12 cellular contexts compared by ENCODE assay signal in genomic region chr2:105324732-105325131, GRCh38. TPM values are rescaled to one million over a fixed set of nuclear protein-coding genes. Genes with fewer than 3 reads are reported as not detected.
DNase-seq lines count a peak whose midpoint lies in the region; FAIRE-seq and TF ChIP-seq lines count a peak whose summit lies in the region.
"Had no signal": no experiment of that assay in that cellular context is flagged by ENCODE, and none has a peak within 500 bp of the region (broad histone marks: within the 10 kb centered on the region; RNA-seq: fewer than 3 reads in every experiment).

No MANE protein-coding gene starts in this region.

- H2BK12ac ChIP-seq in H1 (ENCODE audit: low read depth, low read length): peak overlapping the region; percentile 87; the same call in 1 of the 2 replicates

- H3K4me3 Mint-ChIP-seq in CD14-positive monocyte: no peak overlapping the region

- no peaks in the 10 kb centered on the region for H3K27me3 ChIP-seq in H1 (replicated peaks in 1 of 4; ENCODE audit: control insufficient read depth in 3 of 4, extremely low read depth in 1 of 4, insufficient read depth in 3 of 4, low read length in 3 of 4)
- no peaks in the 10 kb centered on the region for H3K27me3 ChIP-seq in neutrophil
- H3K27me3 ChIP-seq: testis had no signal

- H3K9ac ChIP-seq in H1 (replicated peaks in 1 of 4; ENCODE audit: extremely low read depth in 1 of 4, low read depth in 3 of 4, low read length in 3 of 4): no peak overlapping the region

- H3K4me3 ChIP-seq in H1 (ENCODE audit: extremely low read depth in 1 of 4, insufficient read depth in 2 of 4, low read depth in 3 of 4, low read length in 4 of 4) (no peak overlapping the region), neutrophil (ENCODE audit: low read depth in 1 of 2, low read length in 1 of 2) (peak overlapping the region in 1 of 2 experiments; percentile 19)
- H3K4me3 ChIP-seq: testis had no signal

- peak overlapping the region; percentile 86; the same call in 1 of the 2 replicates for H2AK5ac ChIP-seq in H1 (ENCODE audit: low read depth, low read length)

- no peaks in the 10 kb centered on the region for H3K27me3 Mint-ChIP-seq in CD14-positive monocyte (ENCODE audit: low read depth in 3 of 3)

- no peak overlapping the region for H3K18ac ChIP-seq in H1 (ENCODE audit: extremely low read depth, low read length)

- H2BK20ac ChIP-seq in H1 (ENCODE audit: low read length): no peak overlapping the region

- WGBS in H1 (ENCODE audit: extremely low coverage in 1 of 2, insufficient coverage in 1 of 2, insufficient read length in 1 of 2, insufficient replicate concordance in 2 of 2, low coverage in 1 of 2, low lambda C conversion rate in 2 of 2, missing lambda C conversion rate in 1 of 2), 2 experiments: 95% methylated on average over 4 of the region's 4 CpGs; no CpG with 5 or more reads in 1 of the 2 experiments

- TF ChIP-seq CTCF in CD14-positive monocyte (IDR thresholded peaks at IDR 0.05) (no peak), H1 (IDR thresholded peaks at IDR 0.05; ENCODE audit: control extremely low read depth in 1 of 3, insufficient read depth in 1 of 3, low read depth in 1 of 3, low read length in 3 of 3) (no peak), neutrophil (IDR thresholded peaks at IDR 0.05) (no peak)

- TF ChIP-seq EP300 in H1 (IDR thresholded peaks at IDR 0.05; ENCODE audit: borderline replicate concordance in 1 of 2, low read depth in 2 of 2, low read length in 2 of 2): no peak

- no peak for TF ChIP-seq POLR2A in H1 (IDR thresholded peaks at IDR 0.05; ENCODE audit: control extremely low read depth in 1 of 2, low read depth in 2 of 2, low read length in 2 of 2)

- no peak overlapping the region for H2AFZ ChIP-seq in H1 (ENCODE audit: low read length)

- H3K4me1 Mint-ChIP-seq in CD14-positive monocyte: peaks cover 51% of the 10 kb centered on the region

- DNase-seq in CD14-positive monocyte (ENCODE audit: low spot score) (no peak), M059J (ENCODE audit: low read depth) (peak; percentile 85), H1 (ENCODE audit: low read depth in 1 of 2, low spot score in 2 of 2) (no peak), NCI-H774 (lab: John Stamatoyannopoulos, UW) (no peak), GM19238 (ENCODE audit: insufficient read length, low spot score) (no peak), NCI-H1694 (lab: John Stamatoyannopoulos, UW) (no peak)
- DNase-seq in activated effector memory CD4-positive, alpha-beta T cell treated with Interleukin-2 at 50 U/mL for 16 hours: no peak
- DNase-seq: activated naive CD4-positive, alpha-beta T cell; NCI-H2081 treated with DMSO at 0.1 percent for 48 hours; testis had no signal

- H3K27ac Mint-ChIP-seq in CD14-positive monocyte: peak overlapping the region in 6 of 7 donors; percentile 21 to 75 (median 50)

- peaks cover 5 to 11% of the 10 kb centered on the region in 2 donors for H3K36me3 Mint-ChIP-seq in CD14-positive monocyte

- peaks cover 7% of the 10 kb centered on the region; the same call in 1 of the 2 replicates for H3K23me2 ChIP-seq in H1 (ENCODE audit: low read depth, low read length)

- POLR2A ChIA-PET in H1 (lab: Charles Lee; ENCODE audit: partially characterized antibody): interaction anchor here (0.7 kb wide), 2 partner anchors 9 to 11 kb away, joined by 3 to 4 read pairs; no protein-coding TSS in a partner anchor

- CTCF ChIA-PET in H1 (lab: Charles Lee; ENCODE audit: partially characterized antibody): interaction anchor here (1.1 kb wide), 1 partner anchor 15 kb away, joined by 4 read pairs; no protein-coding TSS in a partner anchor

- peak overlapping the region; percentile 25 for H4K91ac ChIP-seq in H1 (replicated peaks; ENCODE audit: insufficient read length, low read length)

- no peak for TF ChIP-seq RAD21 in H1 (IDR thresholded peaks at IDR 0.05 in 1 of 2, conservative IDR thresholded peaks at IDR 0.05 in 1 of 2; ENCODE audit: low read depth in 2 of 2, low read length in 2 of 2)

- intact Hi-C loops in CD14-positive monocyte (cut with micrococcal nuclease): no loop called here

- peaks cover 0 to 7% of the 10 kb centered on the region in 2 experiments for H4K20me1 ChIP-seq in H1 (replicated peaks in 1 of 2; ENCODE audit: control insufficient read depth in 1 of 2, insufficient read depth in 2 of 2, low read length in 2 of 2)

- H4K8ac ChIP-seq in H1 (ENCODE audit: extremely low read depth, insufficient read depth, low read length): no peak overlapping the region

- no peak overlapping the region for H3K4ac ChIP-seq in H1 (replicated peaks; ENCODE audit: insufficient read length, low read depth, low read length)

- no peaks in the 10 kb centered on the region for H3K36me3 ChIP-seq in H1 (ENCODE audit: control insufficient read depth in 2 of 4, insufficient read depth in 4 of 4, low read length in 3 of 4)
- no peaks in the 10 kb centered on the region for H3K36me3 ChIP-seq in neutrophil

- H3K14ac ChIP-seq in H1 (ENCODE audit: insufficient read length): no peak overlapping the region

- no peak overlapping the region for H3K56ac ChIP-seq in H1 (replicated peaks; ENCODE audit: insufficient read length, low read depth, low read length)

- H3K23ac ChIP-seq in H1 (ENCODE audit: insufficient read length): no peak overlapping the region

- H2BK15ac ChIP-seq in H1 (ENCODE audit: low read length): no peak overlapping the region

- H2BK5ac ChIP-seq in H1 (ENCODE audit: low read depth, low read length): peak overlapping the region; percentile 74; the same call in 1 of the 2 replicates

- no peaks in the 10 kb centered on the region for H3K9me3 Mint-ChIP-seq in CD14-positive monocyte

- H3K27ac ChIP-seq in H1 (ENCODE audit: low read depth, low read length): no peak overlapping the region
- H3K27ac ChIP-seq in neutrophil: peak overlapping the region; percentile 79
- H3K27ac ChIP-seq: testis had no signal

- H3K79me1 ChIP-seq in H1 (ENCODE audit: low read depth, low read length): peaks cover 22% of the 10 kb centered on the region

- H3K4me2 ChIP-seq in H1 (ENCODE audit: insufficient read depth in 1 of 2, low read depth in 2 of 2, low read length in 2 of 2): peak overlapping the region in 1 of 2 experiments; percentile 9; a peak in 1 of 4 replicates

- no peak for FAIRE-seq in H1 (lab: Jason Lieb, UNC)
- FAIRE-seq: D721Med had no signal

- H4K5ac ChIP-seq in H1 (ENCODE audit: insufficient read length, low read depth, low read length): no peak overlapping the region

- no peak overlapping the region for H2BK120ac ChIP-seq in H1 (replicated peaks; ENCODE audit: low read depth, low read length)

- H3K4me1 ChIP-seq in H1 (replicated peaks in 1 of 4; ENCODE audit: control insufficient read depth in 3 of 4, insufficient read depth in 4 of 4, low read length in 3 of 4): peaks cover 5 to 10% (median 7%) of the 10 kb centered on the region in 4 experiments; a peak in 4 of 7 replicates
- peaks cover 60 to 67% of the 10 kb centered on the region in 2 experiments for H3K4me1 ChIP-seq in neutrophil (ENCODE audit: control insufficient read depth in 1 of 2, insufficient read depth in 1 of 2, low read depth in 1 of 2, low read length in 1 of 2)
- H3K4me1 ChIP-seq: testis had no signal

- H3K9me3 ChIP-seq in H1 (ENCODE audit: insufficient read depth in 2 of 2, low read depth in 1 of 2, low read length in 1 of 2) (no peaks in the 10 kb centered on the region), neutrophil (no peaks in the 10 kb centered on the region)
- H3K9me3 ChIP-seq: testis had no signal

- H3K79me2 ChIP-seq in H1 (ENCODE audit: control insufficient read depth in 1 of 2, insufficient read depth in 2 of 2, low read length in 2 of 2): peaks cover 9 to 85% of the 10 kb centered on the region in 2 experiments; a peak in 3 of 4 replicates

TF ChIP-seq in H1, 55 proteins besides CTCF, POLR2A, EP300 and RAD21:
- TF ChIP-seq SIX5 (IDR thresholded peaks at IDR 0.05; ENCODE audit: low read depth, low read length) (no peak), TEAD4 (IDR thresholded peaks at IDR 0.05; ENCODE audit: low read depth, low read length) (0 out of 2 replicates have a peak, but pooled peaks have one; percentile 35), NRF1 (IDR thresholded peaks at IDR 0.05; ENCODE audit: low read depth, low read length) (no peak), CTBP2 (IDR thresholded peaks at IDR 0.05; ENCODE audit: borderline replicate concordance, insufficient read depth, insufficient read length, low read length) (no peak), MAX (IDR thresholded peaks at IDR 0.05) (no peak), TBP (IDR thresholded peaks at IDR 0.05; ENCODE audit: low read depth, low read length) (no peak)

RNA-seq across cellular contexts. Expression of gene TGFBRAP1, which starts 4.8 kb away (rescaled TPM):
- polyA plus RNA-seq in CD14-positive monocyte: 10 to 100 TPM in 1 of 2 donors, 1 to 10 TPM in 1; 10.0 to 10.5 TPM
- total RNA-seq in M059J (2014; rRNA removed; shearing (Covaris generic)): 13.6 and 22.0 TPM in 2 replicates
- 20.2 and 21.9 TPM in 2 replicates for total RNA-seq in H1 (2021; fragmentation: NEBNext Ultra II Directional; extraction: Animal tissue kit (Norgen Biotek cat#: 25700))
- polyA plus RNA-seq in H1 (2011; rRNA removed): 11.2 and 11.7 TPM in 2 replicates
- polyA plus RNA-seq in H1 (2011; cell fraction: cytosol; rRNA removed): 10.0 TPM
- 13.4 TPM for polyA plus RNA-seq in H1 (2011; cell fraction: nucleus; rRNA removed)
- 11.0 to 13.4 TPM (median 12.8 TPM) in 4 replicates for polyA plus RNA-seq in H1 (2012, experiment 1 of 2)
- 5.6 TPM for polyA plus RNA-seq in H1 (2012, experiment 2 of 2)
- polyA plus RNA-seq in H1 (2013, experiment 1 of 2): 9.6 TPM
- 10.2 TPM for polyA plus RNA-seq in H1 (2013, experiment 2 of 2)
- 16.0 and 18.8 TPM in 2 replicates for polyA minus RNA-seq in H1 (2011; rRNA and poly(A)+ RNA removed)
- 12.4 TPM for polyA minus RNA-seq in H1 (2011; cell fraction: cytosol; rRNA and poly(A)+ RNA removed)
- polyA minus RNA-seq in H1 (2011; cell fraction: nucleus; rRNA and poly(A)+ RNA removed): 12.7 TPM

RNA-seq across cellular contexts. Expression of gene C2orf49, which starts 12.6 kb away (rescaled TPM):
- 10 to 100 TPM in 1 of 2 donors, 1 to 10 TPM in 1; 8.6 to 10.4 TPM for polyA plus RNA-seq in CD14-positive monocyte
- total RNA-seq in M059J (2014; rRNA removed; shearing (Covaris generic)): 19.2 and 22.0 TPM in 2 replicates
- 14.4 and 19.9 TPM in 2 replicates for total RNA-seq in H1 (2021; fragmentation: NEBNext Ultra II Directional; extraction: Animal tissue kit (Norgen Biotek cat#: 25700))
- 3.9 and 5.6 TPM in 2 replicates for polyA plus RNA-seq in H1 (2011; rRNA removed)
- 12.0 TPM for polyA plus RNA-seq in H1 (2011; cell fraction: cytosol; rRNA removed)
- polyA plus RNA-seq in H1 (2011; cell fraction: nucleus; rRNA removed): 2.0 TPM
- 10.9 to 15.4 TPM (median 12.8 TPM) in 4 replicates for polyA plus RNA-seq in H1 (2012, experiment 1 of 2)
- 3.7 TPM for polyA plus RNA-seq in H1 (2012, experiment 2 of 2)
- polyA plus RNA-seq in H1 (2013, experiment 1 of 2): 18.3 TPM
- polyA plus RNA-seq in H1 (2013, experiment 2 of 2): 16.8 TPM
- 4.5 and 4.8 TPM in 2 replicates for polyA minus RNA-seq in H1 (2011; rRNA and poly(A)+ RNA removed)
- 5.4 TPM for polyA minus RNA-seq in H1 (2011; cell fraction: cytosol; rRNA and poly(A)+ RNA removed)
- 11.3 TPM for polyA minus RNA-seq in H1 (2011; cell fraction: nucleus; rRNA and poly(A)+ RNA removed)
